ENCODE assay signal across 23 cellular contexts in genomic region chr7:113784317-113784716, GRCh38.
DNase-seq lines count a peak whose midpoint lies in the region; ATAC-seq, FAIRE-seq and TF ChIP-seq lines count a peak whose summit lies in the region.
"Had no signal": no experiment of that assay in that cellular context is flagged by ENCODE, and none has a peak within 500 bp of the region (broad histone marks: within the 10 kb centered on the region; RNA-seq: fewer than 3 reads in every experiment).

No MANE protein-coding gene starts in this region.

- CTCF ChIA-PET in endothelial cell of umbilical vein (lab: Charles Lee): no interaction called here

- in situ Hi-C loops in ACHN (cut with HindIII; ENCODE audit: low pct_ligation_motif_present, low pct_unique_long_range_greater_than_20kb, low sequenced_read_pairs): no loop called here

- H3K4me2 ChIP-seq in endothelial cell of umbilical vein (ENCODE audit: insufficient read depth, low read length): no peak overlapping the region
- H3K4me2 ChIP-seq: BLaER1 had no signal

- no peak overlapping the region for H3K4me3 ChIP-seq in endothelial cell of umbilical vein (replicated peaks in 1 of 3; ENCODE audit: insufficient read depth in 1 of 3, low read depth in 1 of 3, low read length in 3 of 3)
- no peak overlapping the region for H3K4me3 ChIP-seq in ascending aorta
- H3K4me3 ChIP-seq: BLaER1, psoas muscle, SK-N-MC, transverse colon had no signal

- H4K20me1 ChIP-seq in endothelial cell of umbilical vein (replicated peaks; ENCODE audit: control insufficient read depth, extremely low read depth, insufficient read depth, low read length): no peaks in the 10 kb centered on the region
- H4K20me1 ChIP-seq: BLaER1 had no signal

- H3K4me1 ChIP-seq in endothelial cell of umbilical vein (ENCODE audit: control insufficient read depth, extremely low read depth, insufficient read depth, low read length) (no peaks in the 10 kb centered on the region), ascending aorta (no peaks in the 10 kb centered on the region)
- H3K4me1 ChIP-seq: BLaER1, transverse colon had no signal

- peak; percentile 8 for FAIRE-seq in endothelial cell of umbilical vein (lab: Jason Lieb, UNC)

- dilution Hi-C loops in endothelial cell of umbilical vein (cut with MboI; ENCODE audit: extremely low pct_ligation_motif_present, low sequenced_read_pairs): no loop called here

- POLR2A ChIA-PET in endothelial cell of umbilical vein (lab: Charles Lee): no interaction called here

- H3K27me3 ChIP-seq in endothelial cell of umbilical vein (ENCODE audit: control insufficient read depth in 2 of 2, insufficient read depth in 2 of 2, low read length in 2 of 2): no peaks in the 10 kb centered on the region
- no peaks in the 10 kb centered on the region for H3K27me3 ChIP-seq in ascending aorta
- H3K27me3 ChIP-seq: BLaER1, neutrophil, transverse colon had no signal

- DNase-seq in CD1c-positive myeloid dendritic cell (ENCODE audit: extremely low spot score) (peak; percentile 22), NCI-H69 (lab: John Stamatoyannopoulos, UW) (peak; percentile 21), endothelial cell of umbilical vein (ENCODE audit: low read depth, low spot score) (peak; percentile 10), ascending aorta (ENCODE audit: low spot score in 2 of 2) (no peak), ACHN (no peak), cerebellum (ENCODE audit: low spot score) (no peak), NCI-H446 treated with DMSO at 0.1 percent for 48 hours (lab: John Stamatoyannopoulos, UW) (no peak)
- DNase-seq: activated CD4-positive, alpha-beta T cell treated with anti-CD3 and anti-CD28 coated beads for 36 hours; activated effector memory CD4-positive, alpha-beta T cell treated with anti-CD3 and anti-CD28 coated beads, Interleukin-2, amount 50 U/mL, for 16 hours; Calu3; Karpas-422; kidney glomerular epithelial cell; mammary epithelial cell; NCI-H1105 treated with DMSO at 0.1 percent for 48 hours; NCI-H2081 treated with DMSO at 0.1 percent for 48 hours; NCI-H446; psoas muscle; T-helper 17 cell; transverse colon had no signal

- no peaks in the 10 kb centered on the region for H3K9me1 ChIP-seq in endothelial cell of umbilical vein (replicated peaks; ENCODE audit: control insufficient read depth, extremely low read depth, insufficient read depth, low read length)

- no peak for TF ChIP-seq POLR2A in endothelial cell of umbilical vein (IDR thresholded peaks at IDR 0.05; ENCODE audit: low read depth, low read length)

- BruUV-seq in endothelial cell of umbilical vein (replicated peaks; lab: Mats Ljungman, UMichigan): no TSS peak

- TF ChIP-seq CTCF in endothelial cell of umbilical vein (IDR thresholded peaks at IDR 0.05; ENCODE audit: extremely low read depth in 1 of 2, insufficient read depth in 1 of 2, low read depth in 1 of 2, low read length in 2 of 2) (no peak), ascending aorta (IDR thresholded peaks at IDR 0.05) (no peak)

- no peak overlapping the region for H3K27ac ChIP-seq in endothelial cell of umbilical vein (ENCODE audit: insufficient read depth, low read depth, low read length)
- no peak overlapping the region for H3K27ac ChIP-seq in ascending aorta
- H3K27ac ChIP-seq: BLaER1, neutrophil, psoas muscle, SK-N-MC, transverse colon had no signal

- peak; percentile 56 for ATAC-seq in HG03159 (IDR thresholded peaks at IDR 0.05; ENCODE audit: unreplicated experiment)
- ATAC-seq: activated CD4-positive, alpha-beta T cell treated with anti-CD3 and anti-CD28 coated beads for 36 hours; psoas muscle; T-helper 17 cell had no signal

- H3K9me3 ChIP-seq in endothelial cell of umbilical vein (replicated peaks; ENCODE audit: control insufficient read depth, insufficient read depth, low read length) (no peaks in the 10 kb centered on the region), ascending aorta (no peaks in the 10 kb centered on the region)
- H3K9me3 ChIP-seq: BLaER1, neutrophil, psoas muscle, transverse colon had no signal

- no peak overlapping the region for H3K9ac ChIP-seq in endothelial cell of umbilical vein (replicated peaks; ENCODE audit: extremely low read depth, insufficient read depth, low read length)
- H3K9ac ChIP-seq: BLaER1 had no signal

- peak overlapping the region; percentile 33 for H2AFZ ChIP-seq in endothelial cell of umbilical vein (ENCODE audit: low read depth, low read length)

- intact Hi-C loops in endothelial cell of umbilical vein (cut with micrococcal nuclease): no loop called here
- intact Hi-C loops in ascending aorta (cut with DNase I): no loop called here

- no peaks in the 10 kb centered on the region for H3K79me2 ChIP-seq in endothelial cell of umbilical vein (ENCODE audit: control insufficient read depth, insufficient read depth, low read length)

- H3K36me3 ChIP-seq in endothelial cell of umbilical vein (ENCODE audit: control insufficient read depth in 2 of 2, extremely low read depth in 1 of 2, insufficient read depth in 2 of 2, low read length in 2 of 2) (no peaks in the 10 kb centered on the region), ascending aorta (no peaks in the 10 kb centered on the region)
- H3K36me3 ChIP-seq: BLaER1, neutrophil, transverse colon had no signal

TF ChIP-seq in endothelial cell of umbilical vein, 7 proteins besides CTCF, POLR2A, EP300 and RAD21:
- TF ChIP-seq EZH2 (IDR thresholded peaks at IDR 0.05; ENCODE audit: borderline replicate concordance, low read depth, low read length, severe bottlenecking): no peak
- no peak for TF ChIP-seq POLR2AphosphoS5 (IDR thresholded peaks at IDR 0.05; ENCODE audit: insufficient read depth, low read depth, low read length)
- TF ChIP-seq FOS (IDR thresholded peaks at IDR 0.05; ENCODE audit: borderline replicate concordance, insufficient read depth, low read length): no peak
- no peak for TF ChIP-seq GATA2 (IDR thresholded peaks at IDR 0.05; ENCODE audit: insufficient read depth, insufficient read length, low read depth, low read length)
- TF ChIP-seq JUN (IDR thresholded peaks at IDR 0.05; ENCODE audit: borderline replicate concordance, insufficient read depth, insufficient read length, low read depth): no peak
- TF ChIP-seq MYC (IDR thresholded peaks at IDR 0.05; ENCODE audit: low read depth, low read length): no peak
- TF ChIP-seq MAX (IDR thresholded peaks at IDR 0.05; ENCODE audit: insufficient read depth, insufficient read length): no peak
TF ChIP-seq in endothelial cell of umbilical vein: peak in this region for 0.

Comparison
In these comparisons a context has a peak if more than half of its experiments do, and no peak if none do; other contexts are left out.
1. DNase-seq: peak in CD1c-positive myeloid dendritic cell (single experiment), NCI-H69 (single experiment) and endothelial cell of umbilical vein (single experiment); none in ascending aorta (0 of 2), ACHN (single experiment), cerebellum (single experiment) and NCI-H446 treated with DMSO at 0.1 percent for 48 hours (single experiment).